In genomic region chr6:140372064-140372463, GRCh38 we compare ENCODE assay signal across 1 cellular context.
TF ChIP-seq lines count a peak whose summit lies in the region.

No MANE protein-coding gene starts in this region.

TF ChIP-seq in H1, 55 proteins besides CTCF, POLR2A, EP300 and RAD21:
- TF ChIP-seq SIX5 (IDR thresholded peaks at IDR 0.05; ENCODE audit: low read depth, low read length) (no peak), EZH2 (IDR thresholded peaks at IDR 0.05; ENCODE audit: low read depth, low read length, severe bottlenecking) (no peak), JUN (IDR thresholded peaks at IDR 0.05; ENCODE audit: low read depth, low read length) (no peak)
TF ChIP-seq in H1: peak in this region for 0.
